In genomic region chr1:179877586-179878265, GRCh38 we compare ENCODE assay signal across 8 cellular contexts. TPM values are rescaled to one million over a fixed set of nuclear protein-coding genes. Genes with fewer than 3 reads are reported as not detected.
DNase-seq lines count a peak whose midpoint lies in the region; ATAC-seq, FAIRE-seq and TF ChIP-seq lines count a peak whose summit lies in the region.

TOR1AIP2 (minus strand) TSS chr1:179877803; CDS start chr1:179852665, 25,138 bp downstream.

- H3K4me3 ChIP-seq in BJ (ENCODE audit: low read depth, low read length) (peak within 1 kb of the TSS; percentile 75), left lung (peak within 1 kb of the TSS; percentile 60 to 67)

- ATAC-seq in HG03457 (IDR thresholded peaks at IDR 0.05; ENCODE audit: unreplicated experiment) (peak; percentile 56), left lung (peak; percentile 70)

- H3K4me1 ChIP-seq in left lung: peaks cover 3 to 62% of the 10 kb centered on the region in 2 donors

- DNase-seq in BJ (ENCODE audit: low read depth): no peak
- DNase-seq in GM19239 (ENCODE audit: insufficient read length, low spot score): peak; percentile 56
- peak; percentile 97 for DNase-seq in NCI-H526 treated with DMSO at 0.1 percent for 48 hours (lab: John Stamatoyannopoulos, UW)
- peak; percentile 85 for DNase-seq in activated CD4-positive, alpha-beta T cell treated with anti-CD3 and anti-CD28 coated beads, Interleukin-2, amount 50 U/mL, for 1 hour
- peak; percentile 74 for DNase-seq in dedifferentiated amniotic fluid mesenchymal stem cell (ENCODE audit: extremely low spot score)
- DNase-seq in left lung: peak; percentile 93 to 98
- peak; percentile 85 for DNase-seq in stimulated activated CD4-positive, alpha-beta T cell treated with anti-CD3 and anti-CD28 coated beads, Interleukin-4, amount 100 ng/mL, for 1 hour

- H3K36me3 ChIP-seq in BJ (ENCODE audit: control insufficient read depth, insufficient read depth, low read length): no peaks in the 10 kb centered on the region
- H3K36me3 ChIP-seq in left lung: peaks cover 0 to 12% of the 10 kb centered on the region in 2 donors

- TF ChIP-seq CTCF in BJ (IDR thresholded peaks at IDR 0.05; ENCODE audit: insufficient read depth, low read depth, low read length): no peak
- no peak for TF ChIP-seq CTCF in left lung (IDR thresholded peaks at IDR 0.05)

- peak within 1 kb of the TSS; percentile 75 to 76 for H3K27ac ChIP-seq in left lung

- POLR2A ChIA-PET in BJ (lab: Charles Lee): no interaction called here

- H3K9me3 ChIP-seq in left lung: no peaks in the 10 kb centered on the region

- FAIRE-seq in GM19239 (lab: Jason Lieb, UNC): peak; percentile 90

- intact Hi-C loops in left lung (cut with DNase I): no loop called here

- CTCF ChIA-PET in BJ (lab: Yijun Ruan, JAX): interaction anchor here (0.8 to 1.2 kb wide), 2 partner anchors 11 to 301 kb away, joined by 3 to 4 read pairs; no protein-coding TSS in a partner anchor

- H3K27me3 ChIP-seq in BJ (ENCODE audit: control insufficient read depth, insufficient read depth, low read length) (no peaks in the 10 kb centered on the region), left lung (no peaks in the 10 kb centered on the region)

RNA-seq across cellular contexts. Expression of gene TOR1AIP2, which starts in this region (rescaled TPM):
- 17.4 and 33.4 TPM in 2 replicates for polyA plus RNA-seq in BJ (2011; rRNA removed)
- polyA minus RNA-seq in BJ (2011; rRNA and poly(A)+ RNA removed): 66.7 and 68.8 TPM in 2 replicates
- total RNA-seq in left lung: 100 to 1,000 TPM; 108 to 109 TPM
